8 cellular contexts compared by ENCODE assay signal in genomic region chr3:50623840-50624474, GRCh38. TPM values are rescaled to one million over a fixed set of nuclear protein-coding genes. Genes with fewer than 3 reads are reported as not detected.
DNase-seq lines count a peak whose midpoint lies in the region; ATAC-seq and TF ChIP-seq lines count a peak whose summit lies in the region.

No MANE protein-coding gene starts in this region.

- peak overlapping the region; percentile 87 to 92 for H3K27ac Mint-ChIP-seq in activated naive CD4-positive, alpha-beta T cell treated with anti-CD3 and anti-CD28 coated beads, Interleukin-2, amount 50 U/mL, for 72 hours

- peaks cover 17 to 54% of the 10 kb centered on the region in 2 donors for H3K36me3 Mint-ChIP-seq in activated naive CD4-positive, alpha-beta T cell treated with anti-CD3 and anti-CD28 coated beads, Interleukin-2, amount 50 U/mL, for 72 hours

- H3K27ac ChIP-seq in HL-60 (replicated peaks) (peak overlapping the region; percentile 25; the same call in 1 of the 2 replicates), dorsolateral prefrontal cortex (peak overlapping the region in 13 of 59 donors; percentile 5 to 61 (median 22))

- peak in 1 of 2 experiments; percentile 41 for DNase-seq in HL-60 (ENCODE audit: low read depth in 1 of 2, low spot score in 1 of 2)
- peak; percentile 58 to 81 for DNase-seq in activated naive CD4-positive, alpha-beta T cell treated with anti-CD3 and anti-CD28 coated beads, Interleukin-2, amount 50 U/mL, for 72 hours (ENCODE audit: low spot score in 2 of 2)
- DNase-seq in stimulated activated CD4-positive, alpha-beta T cell treated with anti-CD3 and anti-CD28 coated beads, Interleukin-1b, Interleukin-23, amount 100 ng/mL, for 48 hours = peak; percentile 72
- DNase-seq in dorsolateral prefrontal cortex = no peak
- no peak for DNase-seq in NCI-H1092 (lab: John Stamatoyannopoulos, UW)
- no peak for DNase-seq in globus pallidus (ENCODE audit: low spot score)
- no peak for DNase-seq in GM10266 (ENCODE audit: extremely low spot score)

- ATAC-seq in GM18909 (IDR thresholded peaks at IDR 0.05; ENCODE audit: poor library complexity, unreplicated experiment) = peak; percentile 57
- peak; percentile 83 to 85 for ATAC-seq in activated naive CD4-positive, alpha-beta T cell treated with anti-CD3 and anti-CD28 coated beads, Interleukin-2, amount 50 U/mL, for 72 hours

- intact Hi-C loops in dorsolateral prefrontal cortex (cut with DNase I) = no loop called here

- no peak for TF ChIP-seq CTCF in HL-60 (IDR thresholded peaks at IDR 0.05; ENCODE audit: insufficient read depth, low read length)
- no peak for TF ChIP-seq CTCF in dorsolateral prefrontal cortex (IDR thresholded peaks at IDR 0.05 in 54 of 56, conservative IDR thresholded peaks at IDR 0.05 in 2 of 56; ENCODE audit: low read depth in 1 of 56, partially characterized antibody in 56 of 56)
- no peak for TF ChIP-seq CTCF in GM10266 (IDR thresholded peaks at IDR 0.05; ENCODE audit: control insufficient read depth, insufficient read depth, low read depth, missing control alignments)

- H3K27me3 ChIP-seq in HL-60 (ENCODE audit: insufficient read depth, poor library complexity, severe bottlenecking) (no peaks in the 10 kb centered on the region), dorsolateral prefrontal cortex (no peaks in the 10 kb centered on the region)

- H3K9me3 Mint-ChIP-seq in activated naive CD4-positive, alpha-beta T cell treated with anti-CD3 and anti-CD28 coated beads, Interleukin-2, amount 50 U/mL, for 72 hours = no peaks in the 10 kb centered on the region

- H3K4me3 ChIP-seq in HL-60 (replicated peaks; ENCODE audit: insufficient read depth, low read length) (no peak overlapping the region), dorsolateral prefrontal cortex (no peak overlapping the region)

RNA-seq across cellular contexts. Expression of gene MAPKAPK3, which starts 7.0 kb away (rescaled TPM):
- total RNA-seq in activated naive CD4-positive, alpha-beta T cell treated with anti-CD3 and anti-CD28 coated beads, Interleukin-2, amount 50 U/mL, for 72 hours = 100 to 1,000 TPM in 1 of 2 donors, 10 to 100 TPM in 1; 94.3 to 153 TPM
- total RNA-seq in dorsolateral prefrontal cortex = 10 to 100 TPM in 107 of 120 experiments, 1 to 10 TPM in 13; 6.3 to 30.7 (median 13.1) TPM

RNA-seq across cellular contexts. Expression of gene CISH, which starts 12.4 kb away (rescaled TPM):
- total RNA-seq in activated naive CD4-positive, alpha-beta T cell treated with anti-CD3 and anti-CD28 coated beads, Interleukin-2, amount 50 U/mL, for 72 hours = 100 to 1,000 TPM; 222 to 258 TPM
- total RNA-seq in dorsolateral prefrontal cortex = 1 to 10 TPM in 67 of 120 experiments, under 1 TPM in 53; 0.15 to 7.8 (median 1.1) TPM

RNA-seq across cellular contexts. Expression of gene DOCK3, which starts 50.8 kb away (rescaled TPM):
- total RNA-seq in activated naive CD4-positive, alpha-beta T cell treated with anti-CD3 and anti-CD28 coated beads, Interleukin-2, amount 50 U/mL, for 72 hours = 1 to 10 TPM; 4.1 to 4.8 TPM
- 100 to 1,000 TPM in 74 of 120 experiments, 10 to 100 TPM in 46; 58.3 to 141 (median 105) TPM for total RNA-seq in dorsolateral prefrontal cortex

RNA-seq across cellular contexts. Expression of gene HEMK1, which starts 54.6 kb away (rescaled TPM):
- total RNA-seq in activated naive CD4-positive, alpha-beta T cell treated with anti-CD3 and anti-CD28 coated beads, Interleukin-2, amount 50 U/mL, for 72 hours = 10 to 100 TPM; 69.7 to 74.6 TPM
- 10 to 100 TPM in 115 of 120 experiments, 1 to 10 TPM in 5; 8.6 to 22.8 (median 14.2) TPM for total RNA-seq in dorsolateral prefrontal cortex

RNA-seq across cellular contexts. Expression of gene C3orf18, which starts 56.4 kb away (rescaled TPM):
- 10 to 100 TPM; 21.4 to 42.4 TPM for total RNA-seq in activated naive CD4-positive, alpha-beta T cell treated with anti-CD3 and anti-CD28 coated beads, Interleukin-2, amount 50 U/mL, for 72 hours
- 10 to 100 TPM; 22.0 to 50.0 (median 37.9) TPM for total RNA-seq in dorsolateral prefrontal cortex

Comparison
In these comparisons a context has a peak if more than half of its experiments do, and no peak if none do; other contexts are left out.
1. DNase-seq: peak in activated naive CD4-positive, alpha-beta T cell treated with anti-CD3 and anti-CD28 coated beads, Interleukin-2, amount 50 U/mL, for 72 hours (2 of 2) and stimulated activated CD4-positive, alpha-beta T cell treated with anti-CD3 and anti-CD28 coated beads, Interleukin-1b, Interleukin-23, amount 100 ng/mL, for 48 hours (single experiment); none in dorsolateral prefrontal cortex (0 of 10), NCI-H1092 (single experiment), globus pallidus (single experiment) and GM10266 (single experiment).
2. RNA of gene CISH, which starts 12.4 kb away (total RNA-seq): 222 to 258 TPM in activated naive CD4-positive, alpha-beta T cell treated with anti-CD3 and anti-CD28 coated beads, Interleukin-2, amount 50 U/mL, for 72 hours; 0.15 to 7.8 TPM in dorsolateral prefrontal cortex; every median in the first group is over 10 times any median in the second.
3. RNA of gene DOCK3, which starts 50.8 kb away (total RNA-seq): 58.3 to 141 TPM in dorsolateral prefrontal cortex; 4.1 to 4.8 TPM in activated naive CD4-positive, alpha-beta T cell treated with anti-CD3 and anti-CD28 coated beads, Interleukin-2, amount 50 U/mL, for 72 hours; every median in the first group is over 10 times any median in the second.